15 cellular contexts compared by ENCODE assay signal in the genomic region with DNA sequence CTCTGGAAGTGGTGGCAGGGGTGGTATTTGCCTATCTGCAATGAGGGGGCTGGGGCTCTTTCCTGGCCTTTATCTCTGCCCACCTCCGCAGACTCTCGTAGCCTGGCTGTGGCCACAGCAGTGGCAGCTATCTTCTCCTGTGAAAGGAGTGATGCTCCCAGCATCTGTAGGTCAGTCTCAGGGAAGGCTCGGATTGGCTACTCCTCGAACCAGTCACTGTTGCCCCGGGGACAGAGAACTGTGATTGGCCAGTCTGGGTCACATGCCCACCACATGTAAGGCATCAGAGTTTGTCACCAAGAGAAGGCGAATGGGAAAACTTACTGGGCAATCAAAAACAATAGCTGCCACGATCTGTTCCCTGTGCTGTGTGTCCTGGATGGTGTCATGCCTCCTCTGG. TPM values are rescaled to one million over a fixed set of nuclear protein-coding genes. Genes with fewer than 3 reads are reported as not detected.
DNase-seq lines count a peak whose midpoint lies in the region; ATAC-seq, FAIRE-seq and TF ChIP-seq lines count a peak whose summit lies in the region.
"Had no signal": no experiment of that assay in that cellular context is flagged by ENCODE, and none has a peak within 500 bp of the region (broad histone marks: within the 10 kb centered on the region; RNA-seq: fewer than 3 reads in every experiment).

No MANE protein-coding gene starts in this region.

- no peaks in the 10 kb centered on the region for H4K20me1 ChIP-seq in endothelial cell of umbilical vein (replicated peaks; ENCODE audit: control insufficient read depth, extremely low read depth, insufficient read depth, low read length)

- no peaks in the 10 kb centered on the region for H3K9me1 ChIP-seq in endothelial cell of umbilical vein (replicated peaks; ENCODE audit: control insufficient read depth, extremely low read depth, insufficient read depth, low read length)

- H3K79me1 ChIP-seq in trophoblast cell (ENCODE audit: low read length) = no peaks in the 10 kb centered on the region

- H3K4me3 ChIP-seq in endothelial cell of umbilical vein (replicated peaks in 1 of 3; ENCODE audit: insufficient read depth in 1 of 3, low read depth in 1 of 3, low read length in 3 of 3) (no peak overlapping the region), suprapubic skin (no peak overlapping the region), trophoblast cell (ENCODE audit: low read depth, low read length) (no peak overlapping the region)
- H3K4me3 ChIP-seq: Peyer's patch had no signal

- H3K36me3 ChIP-seq in endothelial cell of umbilical vein (ENCODE audit: control insufficient read depth in 2 of 2, extremely low read depth in 1 of 2, insufficient read depth in 2 of 2, low read length in 2 of 2) (no peaks in the 10 kb centered on the region), suprapubic skin (no peaks in the 10 kb centered on the region), trophoblast cell (ENCODE audit: control insufficient read depth in 1 of 2, insufficient read depth in 2 of 2, low read length in 2 of 2) (no peaks in the 10 kb centered on the region)
- H3K36me3 ChIP-seq: Peyer's patch had no signal

- no peak overlapping the region for H4K12ac ChIP-seq in trophoblast cell (ENCODE audit: low read depth, low read length)

- H3K9me3 ChIP-seq in endothelial cell of umbilical vein (replicated peaks; ENCODE audit: control insufficient read depth, insufficient read depth, low read length) = no peaks in the 10 kb centered on the region
- no peaks in the 10 kb centered on the region for H3K9me3 ChIP-seq in suprapubic skin
- H3K9me3 ChIP-seq in trophoblast cell (ENCODE audit: insufficient read depth, low read depth, low read length) = peaks cover 4% of the 10 kb centered on the region
- H3K9me3 ChIP-seq: Peyer's patch had no signal

- intact Hi-C loops in endothelial cell of umbilical vein (cut with micrococcal nuclease) = loop anchor here (10.0 kb wide), 1 partner anchor 284 kb away; no protein-coding TSS in a partner anchor

- H3K14ac ChIP-seq in trophoblast cell (ENCODE audit: low read length) = no peak overlapping the region

- BruUV-seq in endothelial cell of umbilical vein (replicated peaks; lab: Mats Ljungman, UMichigan) = no TSS peak

- no peak overlapping the region for H2BK12ac ChIP-seq in trophoblast cell (ENCODE audit: low read length)

- CTCF ChIA-PET in endothelial cell of umbilical vein (lab: Charles Lee) = interaction anchor here (0.6 to 4.4 kb wide), 6 partner anchors 8 to 132 kb away, joined by 3 to 60 read pairs (median 4); no protein-coding TSS in a partner anchor

- no peak overlapping the region for H2BK5ac ChIP-seq in trophoblast cell (ENCODE audit: low read depth, low read length, poor library complexity)

- no peak for FAIRE-seq in endothelial cell of umbilical vein (lab: Jason Lieb, UNC)

- WGBS in suprapubic skin = 94% methylated on average over 3 of the region's 7 CpGs
- no CpG with 5 or more reads among the region's 7 CpGs for WGBS in trophoblast cell (ENCODE audit: extremely low coverage, insufficient coverage, insufficient read length)

- no peak overlapping the region for H3K4ac ChIP-seq in trophoblast cell (ENCODE audit: low read depth, low read length)

- peaks cover 4 to 13% of the 10 kb centered on the region in 2 experiments for H3K27me3 ChIP-seq in endothelial cell of umbilical vein (ENCODE audit: control insufficient read depth in 2 of 2, insufficient read depth in 2 of 2, low read length in 2 of 2)
- peaks cover 24% of the 10 kb centered on the region for H3K27me3 ChIP-seq in suprapubic skin
- H3K27me3 ChIP-seq in trophoblast cell (ENCODE audit: insufficient read depth, low read length) = no peaks in the 10 kb centered on the region
- H3K27me3 ChIP-seq: Peyer's patch had no signal

- TF ChIP-seq RAD21 in Ishikawa (IDR thresholded peaks at IDR 0.05; ENCODE audit: low read depth) = no peak

- H2AFZ ChIP-seq in endothelial cell of umbilical vein (ENCODE audit: low read depth, low read length) (no peak overlapping the region), trophoblast cell (ENCODE audit: insufficient read depth, low read length, poor library complexity) (no peak overlapping the region)

- H3K4me2 ChIP-seq in endothelial cell of umbilical vein (ENCODE audit: insufficient read depth, low read length) = no peak overlapping the region
- H3K4me2 ChIP-seq in trophoblast cell (ENCODE audit: low read length) = no peak overlapping the region

- no peaks in the 10 kb centered on the region for H3K79me2 ChIP-seq in endothelial cell of umbilical vein (ENCODE audit: control insufficient read depth, insufficient read depth, low read length)
- no peaks in the 10 kb centered on the region for H3K79me2 ChIP-seq in trophoblast cell (ENCODE audit: control insufficient read depth, insufficient read depth, low read length, poor library complexity)

- no peak overlapping the region for H2BK120ac ChIP-seq in trophoblast cell (ENCODE audit: insufficient read depth, low read length, poor library complexity)

- no peaks in the 10 kb centered on the region for H3K4me1 ChIP-seq in endothelial cell of umbilical vein (ENCODE audit: control insufficient read depth, extremely low read depth, insufficient read depth, low read length)
- H3K4me1 ChIP-seq in suprapubic skin = no peaks in the 10 kb centered on the region
- H3K4me1 ChIP-seq in trophoblast cell (ENCODE audit: control insufficient read depth in 1 of 2, insufficient read depth in 2 of 2, low read length in 2 of 2) = peaks cover 2 to 8% of the 10 kb centered on the region in 2 experiments

- H3K27ac ChIP-seq in endothelial cell of umbilical vein (ENCODE audit: insufficient read depth, low read depth, low read length) = no peak overlapping the region
- no peak overlapping the region for H3K27ac ChIP-seq in suprapubic skin
- no peak overlapping the region for H3K27ac ChIP-seq in trophoblast cell (ENCODE audit: low read depth, low read length)
- H3K27ac ChIP-seq: Peyer's patch had no signal

- TF ChIP-seq POLR2A in endothelial cell of umbilical vein (IDR thresholded peaks at IDR 0.05; ENCODE audit: low read depth, low read length) (no peak), suprapubic skin (IDR thresholded peaks at IDR 0.05) (no peak)

- DNase-seq in RKO (ENCODE audit: low spot score) (peak; percentile 21), endothelial cell of umbilical vein (ENCODE audit: low read depth, low spot score) (no peak), suprapubic skin (ENCODE audit: low spot score in 2 of 2) (peak; percentile 24 to 60), trophoblast cell (no peak)
- DNase-seq: H7, NCI-H1048, NCI-H2107, NCI-H82, SIG-M5, SW 1271 had no signal

- H2AK5ac ChIP-seq in trophoblast cell (ENCODE audit: low read length) = no peak overlapping the region

- no peak overlapping the region for H3K9ac ChIP-seq in endothelial cell of umbilical vein (replicated peaks; ENCODE audit: extremely low read depth, insufficient read depth, low read length)
- no peak overlapping the region for H3K9ac ChIP-seq in trophoblast cell (ENCODE audit: low read length)

- POLR2A ChIA-PET in endothelial cell of umbilical vein (lab: Charles Lee) = no interaction called here

- TF ChIP-seq CTCF in endothelial cell of umbilical vein (IDR thresholded peaks at IDR 0.05; ENCODE audit: extremely low read depth in 1 of 2, insufficient read depth in 1 of 2, low read depth in 1 of 2, low read length in 2 of 2) (no peak), suprapubic skin (IDR thresholded peaks at IDR 0.05) (no peak)

- H3K23ac ChIP-seq in trophoblast cell (ENCODE audit: low read length) = no peak overlapping the region

- no peak overlapping the region for H3K18ac ChIP-seq in trophoblast cell (ENCODE audit: low read length)

- no peak for TF ChIP-seq EP300 in Ishikawa (IDR thresholded peaks at IDR 0.05; ENCODE audit: borderline replicate concordance)
- no peak for TF ChIP-seq EP300 in suprapubic skin (IDR thresholded peaks at IDR 0.05)

- no peak overlapping the region for H4K91ac ChIP-seq in trophoblast cell (ENCODE audit: low read depth, low read length)

- H4K8ac ChIP-seq in trophoblast cell (ENCODE audit: low read depth, low read length) = no peak overlapping the region

- dilution Hi-C loops in endothelial cell of umbilical vein (cut with MboI; ENCODE audit: extremely low pct_ligation_motif_present, low sequenced_read_pairs) = loop anchor here (10.0 kb wide), 1 partner anchor 56 kb away; no protein-coding TSS in a partner anchor

- ATAC-seq in HG03460 (IDR thresholded peaks at IDR 0.05; ENCODE audit: unreplicated experiment) (no peak), GM18520 (IDR thresholded peaks at IDR 0.05; ENCODE audit: unreplicated experiment) (no peak)

TF ChIP-seq in Ishikawa, 13 proteins besides CTCF, POLR2A, EP300 and RAD21:
- TF ChIP-seq TAF1 (IDR thresholded peaks at IDR 0.05; ENCODE audit: low read depth) = no peak
- TF ChIP-seq USF1 (IDR thresholded peaks at IDR 0.05) = peak; percentile 83
TF ChIP-seq in Ishikawa: peak in this region for 1.

TF ChIP-seq in endothelial cell of umbilical vein, 7 proteins besides CTCF, POLR2A, EP300 and RAD21:
- TF ChIP-seq MAX (IDR thresholded peaks at IDR 0.05; ENCODE audit: insufficient read depth, insufficient read length) = peak; percentile 13
- TF ChIP-seq GATA2 (IDR thresholded peaks at IDR 0.05; ENCODE audit: insufficient read depth, insufficient read length, low read depth, low read length) = no peak
TF ChIP-seq in endothelial cell of umbilical vein: peak in this region for 1.

RNA-seq across cellular contexts. Expression of gene FGD5, which starts 30.1 kb away (rescaled TPM):
- total RNA-seq in endothelial cell of umbilical vein (134 and 141 TPM in 2 replicates), suprapubic skin (10 to 100 TPM in 2 of 4 donors, 1 to 10 TPM in 2; 2.8 to 15.5 (median 7.1) TPM)
- polyA plus RNA-seq in endothelial cell of umbilical vein = 45.4 and 49.6 TPM in 2 replicates
- 64.1 and 67.3 TPM in 2 replicates for polyA plus RNA-seq in endothelial cell of umbilical vein (2011; cell fraction: cytosol; rRNA removed)
- polyA plus RNA-seq in endothelial cell of umbilical vein (2011; cell fraction: nucleus; rRNA removed) = 75.7 and 82.0 TPM in 2 replicates
- 84.4 and 85.0 TPM in 2 replicates for polyA plus RNA-seq in endothelial cell of umbilical vein (2012)
- polyA minus RNA-seq in endothelial cell of umbilical vein = 101 and 111 TPM in 2 replicates
- polyA minus RNA-seq in endothelial cell of umbilical vein (2011; cell fraction: cytosol; rRNA and poly(A)+ RNA removed) = not detected
- 93.1 and 98.3 TPM in 2 replicates for polyA minus RNA-seq in endothelial cell of umbilical vein (2011; cell fraction: nucleus; rRNA and poly(A)+ RNA removed)
- 23.6 and 27.1 TPM in 2 replicates for polyA plus RNA-seq in trophoblast cell (2013)
- polyA plus RNA-seq: BJ had no signal

Comparison
In these comparisons a context has a peak if more than half of its experiments do, and no peak if none do; other contexts are left out.
1. DNase-seq: peak in RKO (single experiment) and suprapubic skin (2 of 2); none in endothelial cell of umbilical vein (single experiment) and trophoblast cell (0 of 2).